1 cellular context compared by ENCODE assay signal in the genomic region with DNA sequence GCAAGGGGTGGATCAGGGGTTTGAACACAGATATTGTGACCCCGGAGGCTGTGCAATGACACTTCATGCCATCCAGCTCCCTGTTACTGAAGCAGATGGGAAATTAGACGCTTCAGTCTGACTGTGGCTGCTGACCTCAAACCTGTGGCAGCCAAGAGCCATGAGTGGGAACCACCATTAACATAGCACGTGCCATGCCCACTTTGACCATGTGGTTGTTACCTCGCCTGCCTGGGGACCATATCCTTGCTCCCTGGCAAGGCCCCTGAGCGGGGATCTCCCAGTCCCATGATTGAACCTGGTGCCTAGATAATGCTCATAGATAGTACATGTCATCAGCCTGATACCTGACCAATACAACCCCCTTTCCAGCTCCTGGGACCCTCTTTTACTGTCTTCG.
A peak's percentile ranks its signal among the peaks of the same experiment; 100 is the strongest.
TF ChIP-seq lines count a peak whose summit lies in the region.

No MANE protein-coding gene starts in this region.

TF ChIP-seq in H1, 55 proteins besides CTCF, POLR2A, EP300 and RAD21:
- TF ChIP-seq SIN3A (conservative IDR thresholded peaks at IDR 0.05 in 1 of 2, IDR thresholded peaks at IDR 0.05 in 1 of 2; ENCODE audit: low read depth in 1 of 2, low read length in 2 of 2) (no peak), MAX (IDR thresholded peaks at IDR 0.05) (0 out of 2 replicates have a peak, but pooled peaks have one; percentile 24)
